In the genomic region with DNA sequence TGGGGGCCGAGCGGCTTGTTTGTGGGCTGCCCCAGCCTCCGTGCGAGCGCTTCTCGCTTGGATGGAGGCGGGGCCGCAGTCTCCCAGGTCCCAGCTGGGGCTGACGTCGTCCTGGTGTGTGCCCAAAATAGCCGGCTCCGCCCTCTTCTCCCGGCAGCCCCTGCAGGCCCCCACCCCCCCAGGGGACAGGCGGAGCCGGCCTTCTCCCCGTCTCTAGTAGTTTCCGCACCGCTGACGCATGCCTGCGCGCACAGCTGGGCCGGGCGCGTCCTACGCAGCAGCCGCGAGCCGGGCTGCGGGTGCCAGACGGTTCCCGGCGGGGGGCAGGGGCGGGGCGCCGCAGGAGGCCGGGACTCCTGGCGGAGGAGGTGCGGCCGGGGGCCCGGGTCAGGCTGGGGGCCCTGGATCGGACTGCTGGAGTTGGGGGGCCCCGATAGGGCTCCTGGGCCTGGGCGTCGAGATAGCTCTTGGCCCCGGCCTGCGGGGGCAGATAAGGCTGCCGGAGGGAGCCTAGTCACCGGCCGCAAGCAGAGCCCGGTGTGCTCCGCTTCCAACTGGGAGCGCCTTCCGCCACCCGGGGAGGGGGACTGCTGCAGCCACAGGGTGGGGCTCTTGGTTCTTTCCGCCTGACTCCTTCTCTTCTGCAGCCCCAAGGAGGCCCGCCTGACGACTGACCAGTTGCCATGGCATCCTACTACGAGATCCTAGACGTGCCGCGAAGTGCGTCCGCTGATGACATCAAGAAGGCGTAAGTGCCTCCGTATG, we compare ENCODE assay signal across 8 cellular contexts. TPM values are rescaled to one million over a fixed set of nuclear protein-coding genes. Genes with fewer than 3 reads are reported as not detected.
A peak's percentile ranks its signal among the peaks of the same experiment; 100 is the strongest.
DNase-seq lines count a peak whose midpoint lies in the region; ATAC-seq, FAIRE-seq and TF ChIP-seq lines count a peak whose summit lies in the region.

Gene DNAJB2, plus strand, starts transcription at position 216 of the 765 bp plus-strand sequence. Its CDS starts 468 bp downstream, at position 684.

- H3K36me3 ChIP-seq in pancreas = peaks cover 0 to 19% (median 0%) of the 10 kb centered on the region in 3 donors
- H3K36me3 ChIP-seq in tibial artery = peaks cover 33 to 39% (median 39%) of the 10 kb centered on the region in 3 donors

- ATAC-seq in HG02763 (IDR thresholded peaks at IDR 0.05; ENCODE audit: unreplicated experiment) (peak; percentile 90), Right ventricle myocardium superior (ENCODE audit: poor library complexity) (peak; percentile 97), pancreas (peak; percentile 92 to 95 (median 94))
- peak; percentile 89 for ATAC-seq in activated naive CD8-positive, alpha-beta T cell treated with anti-CD3 and anti-CD28 coated beads, Interleukin-2, amount 50 U/mL, for 24 hours

- 0 to 1% methylated on average over 47 to 65 of the region's 65 CpGs for whole genome bisulfite sequencing in pancreas, 2 donors

- H3K9me3 Mint-ChIP-seq in activated naive CD8-positive, alpha-beta T cell treated with anti-CD3 and anti-CD28 coated beads, Interleukin-2, amount 50 U/mL, for 24 hours = no peaks in the 10 kb centered on the region

- H3K4me3 Mint-ChIP-seq in activated naive CD8-positive, alpha-beta T cell treated with anti-CD3 and anti-CD28 coated beads, Interleukin-2, amount 50 U/mL, for 24 hours = peak within 1 kb of the TSS; percentile 90

- peaks cover 50% of the 10 kb centered on the region for H3K4me1 Mint-ChIP-seq in activated naive CD8-positive, alpha-beta T cell treated with anti-CD3 and anti-CD28 coated beads, Interleukin-2, amount 50 U/mL, for 24 hours

- H3K36me3 Mint-ChIP-seq in activated naive CD8-positive, alpha-beta T cell treated with anti-CD3 and anti-CD28 coated beads, Interleukin-2, amount 50 U/mL, for 24 hours (ENCODE audit: low read depth) = peaks cover 12% of the 10 kb centered on the region

- FAIRE-seq in pancreas (lab: Jason Lieb, UNC) = no peak

- H3K9me3 ChIP-seq in pancreas (no peaks in the 10 kb centered on the region), tibial artery (no peaks in the 10 kb centered on the region)

- peaks cover 7 to 18% (median 9%) of the 10 kb centered on the region in 3 donors for H3K4me1 ChIP-seq in pancreas
- H3K4me1 ChIP-seq in tibial artery = peaks cover 0 to 48% (median 37%) of the 10 kb centered on the region in 4 donors

- H3K27me3 Mint-ChIP-seq in activated naive CD8-positive, alpha-beta T cell treated with anti-CD3 and anti-CD28 coated beads, Interleukin-2, amount 50 U/mL, for 24 hours = no peaks in the 10 kb centered on the region

- H3K27ac Mint-ChIP-seq in activated naive CD8-positive, alpha-beta T cell treated with anti-CD3 and anti-CD28 coated beads, Interleukin-2, amount 50 U/mL, for 24 hours = peak within 1 kb of the TSS; percentile 86

- peak within 1 kb of the TSS; percentile 92 to 98 (median 98) for H3K27ac ChIP-seq in pancreas
- H3K27ac ChIP-seq in tibial artery = peak within 1 kb of the TSS; percentile 98 to 99

- no peak for TF ChIP-seq CTCF in GM12865 (IDR thresholded peaks at IDR 0.05; ENCODE audit: insufficient read depth, low read depth, low read length, missing control alignments)
- TF ChIP-seq CTCF in pancreas (IDR thresholded peaks at IDR 0.05) = no peak
- TF ChIP-seq CTCF in tibial artery (IDR thresholded peaks at IDR 0.05) = no peak

- intact Hi-C loops in Right ventricle myocardium superior (cut with DNase I) = loop anchor here (2.0 kb wide), 1 partner anchor 15 kb away; no protein-coding TSS in a partner anchor
- intact Hi-C loops in pancreas (cut with DNase I) = no loop called here
- intact Hi-C loops in tibial artery (cut with DNase I; ENCODE audit: low total_unique reads) = loop anchor here (2.0 kb wide), 1 partner anchor 15 kb away; no protein-coding TSS in a partner anchor

- H3K4me3 ChIP-seq in GM12865 (ENCODE audit: low read depth, low read length) (peak within 1 kb of the TSS; percentile 75), pancreas (peak within 1 kb of the TSS; percentile 42 to 85 (median 74)), tibial artery (peak within 1 kb of the TSS; percentile 80 to 94)

- H3K27me3 ChIP-seq in pancreas = no peaks in the 10 kb centered on the region
- H3K27me3 ChIP-seq in tibial artery = no peaks in the 10 kb centered on the region

- DNase-seq in GM12865 (ENCODE audit: low read depth) = peak; percentile 99
- DNase-seq in NCI-H1417 treated with DMSO at 0.1 percent for 48 hours (lab: John Stamatoyannopoulos, UW) = peak; percentile 75
- DNase-seq in SW480 (ENCODE audit: low spot score) = peak; percentile 96
- DNase-seq in activated naive CD8-positive, alpha-beta T cell treated with anti-CD3 and anti-CD28 coated beads, Interleukin-2, amount 50 U/mL, for 24 hours = peak; percentile 99
- DNase-seq in Right ventricle myocardium superior = peak; percentile 99
- peak; percentile 96 to 99 (median 99) for DNase-seq in pancreas
- DNase-seq in tibial artery = peak; percentile 99 to 100

RNA-seq across cellular contexts. Expression of gene DNAJB2, which starts in this region (rescaled TPM):
- 83.3 TPM for total RNA-seq in Right ventricle myocardium superior
- 10 to 100 TPM; 44.5 to 66.7 (median 60.8) TPM for total RNA-seq in pancreas
- 10 to 100 TPM; 82.3 to 96.3 TPM for polyA plus RNA-seq in pancreas

Comparison
In these comparisons a context has a peak if more than half of its experiments do, and no peak if none do; other contexts are left out.
1. Peak in every context shown above with its lines: DNase-seq, ATAC-seq, H3K4me3 ChIP-seq and H3K27ac ChIP-seq.
2. intact Hi-C loops: an anchor here in Right ventricle myocardium superior (2.0 kb wide) and tibial artery (2.0 kb wide); none called in pancreas.